15 cellular contexts compared by ENCODE assay signal in genomic region chr5:10502578-10502977, GRCh38.
"Had no signal": no experiment of that assay in that cellular context is flagged by ENCODE, and none has a peak within 500 bp of the region (broad histone marks: within the 10 kb centered on the region; RNA-seq: fewer than 3 reads in every experiment).

No MANE protein-coding gene starts in this region.

- H3K27me3 Mint-ChIP-seq: central memory CD8-positive, alpha-beta T cell; type B pancreatic cell had no signal

- H3K27ac Mint-ChIP-seq: T-cell, type B pancreatic cell had no signal

- ATAC-seq: gastroesophageal sphincter; psoas muscle; sciatic nerve; stimulated activated naive CD8-positive, alpha-beta T cell treated with anti-CD3 and anti-CD28 coated beads, Interleukin-15, Interleukin-2, amounts not matched to agents 100 U/mL and 50 U/mL, for 24 hours; T-cell had no signal

- H3K9me3 ChIP-seq: gastroesophageal sphincter, psoas muscle, suprapubic skin had no signal

- DNase-seq: activated CD4-positive, alpha-beta T cell treated with anti-CD3 and anti-CD28 coated beads for 48 hours; activated naive CD4-positive, alpha-beta T cell treated with Interleukin-2 at 50 U/mL for 16 hours; effector memory CD4-positive, alpha-beta T cell; kidney; psoas muscle; stimulated activated naive CD8-positive, alpha-beta T cell treated with anti-CD3 and anti-CD28 coated beads, Interleukin-15, Interleukin-2, amounts not matched to agents 100 U/mL and 50 U/mL, for 24 hours; T-cell; T1000 had no signal

- H3K27me3 ChIP-seq: gastroesophageal sphincter, suprapubic skin had no signal

- H3K9me3 Mint-ChIP-seq: central memory CD8-positive, alpha-beta T cell; T-cell; type B pancreatic cell had no signal

- H3K4me3 ChIP-seq: gastroesophageal sphincter, psoas muscle, suprapubic skin had no signal

- H3K36me3 Mint-ChIP-seq: T-cell, type B pancreatic cell had no signal

- H3K4me3 Mint-ChIP-seq: central memory CD8-positive, alpha-beta T cell; T-cell; type B pancreatic cell had no signal

- H3K4me1 Mint-ChIP-seq: central memory CD8-positive, alpha-beta T cell; T-cell had no signal

- H3K27ac ChIP-seq: epithelial cell of prostate, gastroesophageal sphincter, psoas muscle, suprapubic skin, VCaP had no signal

- H3K4me1 ChIP-seq: gastroesophageal sphincter, suprapubic skin had no signal

- H3K36me3 ChIP-seq: gastroesophageal sphincter, suprapubic skin had no signal
